Comparison of ENCODE assay signal across 8 cellular contexts in genomic region chr17:7035591-7036368, GRCh38. TPM values are rescaled to one million over a fixed set of nuclear protein-coding genes. Genes with fewer than 3 reads are reported as not detected.
A peak's percentile ranks its signal among the peaks of the same experiment; 100 is the strongest.
DNase-seq lines count a peak whose midpoint lies in the region; ATAC-seq and TF ChIP-seq lines count a peak whose summit lies in the region.

A gene with protein sequence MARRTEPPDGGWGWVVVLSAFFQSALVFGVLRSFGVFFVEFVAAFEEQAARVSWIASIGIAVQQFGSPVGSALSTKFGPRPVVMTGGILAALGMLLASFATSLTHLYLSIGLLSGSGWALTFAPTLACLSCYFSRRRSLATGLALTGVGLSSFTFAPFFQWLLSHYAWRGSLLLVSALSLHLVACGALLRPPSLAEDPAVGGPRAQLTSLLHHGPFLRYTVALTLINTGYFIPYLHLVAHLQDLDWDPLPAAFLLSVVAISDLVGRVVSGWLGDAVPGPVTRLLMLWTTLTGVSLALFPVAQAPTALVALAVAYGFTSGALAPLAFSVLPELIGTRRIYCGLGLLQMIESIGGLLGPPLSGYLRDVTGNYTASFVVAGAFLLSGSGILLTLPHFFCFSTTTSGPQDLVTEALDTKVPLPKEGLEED (plus strand): TSS chr17:7036015. CDS start chr17:7036383, 368 bp downstream.

- H3K23ac ChIP-seq in neuronal stem cell (ENCODE audit: low read depth, low read length, poor library complexity), result peak within 1 kb of the TSS; percentile 6

- peak within 1 kb of the TSS; percentile 96 for H2AFZ ChIP-seq in neuronal stem cell (ENCODE audit: low read length)

- peaks cover 1% of the 10 kb centered on the region for H3K79me1 ChIP-seq in neuronal stem cell (ENCODE audit: low read depth, low read length)

- no peak within 1 kb of the TSS for H2BK12ac ChIP-seq in neuronal stem cell (ENCODE audit: low read length)

- peak within 1 kb of the TSS; percentile 85 for H3K9ac ChIP-seq in SK-N-MC (ENCODE audit: insufficient read length)
- H3K9ac ChIP-seq in neuronal stem cell (ENCODE audit: low read depth, low read length, poor library complexity), result peak within 1 kb of the TSS; percentile 86

- H4K8ac ChIP-seq in neuronal stem cell (ENCODE audit: low read depth, low read length), result no peak within 1 kb of the TSS

- peaks cover 3% of the 10 kb centered on the region for H3K27me3 Mint-ChIP-seq in HFFc6 (ENCODE audit: insufficient read depth)
- peaks cover under 1% of the 10 kb centered on the region for H3K27me3 Mint-ChIP-seq in activated naive CD4-positive, alpha-beta T cell treated with anti-CD3 and anti-CD28 coated beads, Interleukin-2, amount 10 ng/mL, durations not matched to agents 7 days and 5 days

- no peaks in the 10 kb centered on the region for H3K36me3 Mint-ChIP-seq in HFFc6 (ENCODE audit: low read depth)
- H3K36me3 Mint-ChIP-seq in activated naive CD4-positive, alpha-beta T cell treated with anti-CD3 and anti-CD28 coated beads, Interleukin-2, amount 10 ng/mL, durations not matched to agents 7 days and 5 days, result peaks cover 23% of the 10 kb centered on the region

- peak within 1 kb of the TSS; percentile 98 for H3K18ac ChIP-seq in neuronal stem cell (ENCODE audit: low read length)

- peaks cover 1% of the 10 kb centered on the region for H3K36me3 ChIP-seq in GM06990 (ENCODE audit: control insufficient read depth, insufficient read depth, low read length)
- no peaks in the 10 kb centered on the region for H3K36me3 ChIP-seq in SK-N-MC (ENCODE audit: insufficient read depth, low read length)
- H3K36me3 ChIP-seq in gastroesophageal sphincter, result no peaks in the 10 kb centered on the region
- H3K36me3 ChIP-seq in neuronal stem cell (replicated peaks in 1 of 2; ENCODE audit: control insufficient read depth in 2 of 2, insufficient read depth in 2 of 2, low read length in 2 of 2), result no peaks in the 10 kb centered on the region

- peaks cover 12% of the 10 kb centered on the region for H3K4me1 Mint-ChIP-seq in HFFc6 (ENCODE audit: low read depth)
- peaks cover 67% of the 10 kb centered on the region for H3K4me1 Mint-ChIP-seq in activated naive CD4-positive, alpha-beta T cell treated with anti-CD3 and anti-CD28 coated beads, Interleukin-2, amount 10 ng/mL, durations not matched to agents 7 days and 5 days

- no peak within 1 kb of the TSS for H3K4ac ChIP-seq in neuronal stem cell (ENCODE audit: low read length)

- DNase-seq in GM06990 (ENCODE audit: extremely low read depth, insufficient read length), result peak; percentile 96
- peak; percentile 95 for DNase-seq in HFFc6
- peak; percentile 92 for DNase-seq in NAMALWA (ENCODE audit: low spot score)
- peak; percentile 65 for DNase-seq in SK-N-MC (ENCODE audit: low read depth, low spot score)
- DNase-seq in activated naive CD4-positive, alpha-beta T cell treated with anti-CD3 and anti-CD28 coated beads, Interleukin-2, amount 10 ng/mL, durations not matched to agents 7 days and 5 days, result peak; percentile 99
- DNase-seq in neuronal stem cell (ENCODE audit: low spot score), result peak; percentile 88
- DNase-seq in substantia nigra (lab: John Stamatoyannopoulos, UW), result peak in 48 of 49 donors; percentile 33 to 98 (median 80)

- no peaks in the 10 kb centered on the region for H3K9me3 Mint-ChIP-seq in HFFc6
- no peaks in the 10 kb centered on the region for H3K9me3 Mint-ChIP-seq in activated naive CD4-positive, alpha-beta T cell treated with anti-CD3 and anti-CD28 coated beads, Interleukin-2, amount 10 ng/mL, durations not matched to agents 7 days and 5 days

- H3K4me3 ChIP-seq in GM06990 (replicated peaks; ENCODE audit: low read depth, low read length) (peak within 1 kb of the TSS; percentile 67), SK-N-MC (peak within 1 kb of the TSS; percentile 94), gastroesophageal sphincter (peak within 1 kb of the TSS; percentile 35 to 58), neuronal stem cell (ENCODE audit: low read length in 2 of 2) (peak within 1 kb of the TSS; percentile 86 to 87)

- TF ChIP-seq CTCF in GM06990 (IDR thresholded peaks at IDR 0.05; ENCODE audit: insufficient read depth, low read length, poor library complexity, severe bottlenecking), result no peak
- no peak for TF ChIP-seq CTCF in HFFc6 (IDR thresholded peaks at IDR 0.05)
- TF ChIP-seq CTCF in gastroesophageal sphincter (IDR thresholded peaks at IDR 0.05), result no peak

- CTCF ChIA-PET in activated naive CD4-positive, alpha-beta T cell treated with anti-CD3 and anti-CD28 coated beads, Interleukin-2, amount 10 ng/mL, durations not matched to agents 7 days and 5 days (lab: Charles Lee), result interaction anchor here (1.0 to 1.3 kb wide), 5 partner anchors 10 to 125 kb away, joined by 3 to 6 read pairs (median 5); no protein-coding TSS in a partner anchor

- ATAC-seq in gastroesophageal sphincter, result peak; percentile 94

- no peak within 1 kb of the TSS for H3K14ac ChIP-seq in neuronal stem cell (ENCODE audit: low read length)

- no peak within 1 kb of the TSS for H2BK15ac ChIP-seq in neuronal stem cell (ENCODE audit: low read length)

- H3K27me3 ChIP-seq in GM06990 (replicated peaks; ENCODE audit: control insufficient read depth, insufficient read depth, low read length) (no peaks in the 10 kb centered on the region), gastroesophageal sphincter (peaks cover 22% of the 10 kb centered on the region), neuronal stem cell (ENCODE audit: control insufficient read depth in 3 of 3, insufficient read depth in 3 of 3, low read depth in 1 of 3, low read length in 3 of 3) (peaks cover 0 to 7% (median 0%) of the 10 kb centered on the region in 3 experiments)

- TF ChIP-seq POLR2A in gastroesophageal sphincter (IDR thresholded peaks at IDR 0.05), result peak in 1 of 2 donors; percentile 31

- WGBS in gastroesophageal sphincter (ENCODE audit: low coverage in 1 of 2), 2 donors, result 0% methylated on average over 9 of the region's 52 CpGs; no CpG with 5 or more reads in 1 of the 2 donors
- WGBS in neuronal stem cell (ENCODE audit: extremely low coverage in 2 of 2, insufficient read length in 2 of 2, insufficient replicate concordance in 1 of 2), 2 donors, result no CpG with 5 or more reads among the region's 52 CpGs

- peak within 1 kb of the TSS; percentile 1 for H2AK5ac ChIP-seq in neuronal stem cell (ENCODE audit: low read depth, low read length)

- peak within 1 kb of the TSS; percentile 60 for H3K4me2 ChIP-seq in neuronal stem cell (ENCODE audit: insufficient read depth, low read length, poor library complexity, severe bottlenecking)

- TF ChIP-seq EP300 in gastroesophageal sphincter (IDR thresholded peaks at IDR 0.05), result no peak

- H4K91ac ChIP-seq in neuronal stem cell (ENCODE audit: low read depth, low read length, poor library complexity), result no peak within 1 kb of the TSS

- H2BK5ac ChIP-seq in neuronal stem cell (ENCODE audit: low read length), result peak within 1 kb of the TSS; percentile 93

- peak within 1 kb of the TSS; percentile 77 for H3K27ac ChIP-seq in SK-N-MC
- H3K27ac ChIP-seq in gastroesophageal sphincter, result peak within 1 kb of the TSS in 3 of 4 donors; percentile 78 to 81 (median 78)
- H3K27ac ChIP-seq in neuronal stem cell (replicated peaks; ENCODE audit: low read length), result no peak within 1 kb of the TSS
- H3K27ac ChIP-seq in substantia nigra (ENCODE audit: low read depth, low read length, poor library complexity, severe bottlenecking), result peak within 1 kb of the TSS; percentile 75

- H3K4me3 Mint-ChIP-seq in HFFc6, result peak within 1 kb of the TSS; percentile 94
- peak within 1 kb of the TSS; percentile 84 for H3K4me3 Mint-ChIP-seq in activated naive CD4-positive, alpha-beta T cell treated with anti-CD3 and anti-CD28 coated beads, Interleukin-2, amount 10 ng/mL, durations not matched to agents 7 days and 5 days

- no peak within 1 kb of the TSS for H2BK120ac ChIP-seq in neuronal stem cell (ENCODE audit: low read depth, low read length)

- peaks cover 0 to 19% (median 13%) of the 10 kb centered on the region in 3 donors for H3K4me1 ChIP-seq in gastroesophageal sphincter
- H3K4me1 ChIP-seq in neuronal stem cell (ENCODE audit: control insufficient read depth in 2 of 2, insufficient read depth in 1 of 2, low read depth in 1 of 2, low read length in 2 of 2), result peaks cover 9 to 10% of the 10 kb centered on the region in 2 donors

- H3K9me3 ChIP-seq in SK-N-MC (ENCODE audit: low read depth, low read length), result no peaks in the 10 kb centered on the region
- H3K9me3 ChIP-seq in gastroesophageal sphincter, result no peaks in the 10 kb centered on the region
- H3K9me3 ChIP-seq in neuronal stem cell (replicated peaks in 1 of 2; ENCODE audit: control insufficient read depth in 2 of 2, insufficient read depth in 1 of 2, low read depth in 1 of 2, low read length in 2 of 2), result peaks cover 0 to 2% of the 10 kb centered on the region in 2 donors

- peak within 1 kb of the TSS; percentile 91 for H3K27ac Mint-ChIP-seq in HFFc6
- peak within 1 kb of the TSS; percentile 95 for H3K27ac Mint-ChIP-seq in activated naive CD4-positive, alpha-beta T cell treated with anti-CD3 and anti-CD28 coated beads, Interleukin-2, amount 10 ng/mL, durations not matched to agents 7 days and 5 days

RNA-seq across cellular contexts. Expression of the gene that starts here (rescaled TPM):
- 1 to 10 TPM; 1.6 to 3.4 (median 1.9) TPM for total RNA-seq in HFFc6 (2021; fragmentation: NEBNext Ultra II Directional; extraction: Animal tissue kit (Norgen Biotek cat#: 25700))
- total RNA-seq in gastroesophageal sphincter, result under 1 TPM in 3 of 4 donors, not detected in 1; 0.58 to 0.81 (median 0.72) TPM
- polyA plus RNA-seq in neuronal stem cell (2013, experiment 1 of 2), result 3.0 TPM
- 3.4 TPM for polyA plus RNA-seq in neuronal stem cell (2013, experiment 2 of 2)

Comparison
In these comparisons a context has a peak if more than half of its experiments do, and no peak if none do; other contexts are left out.
1. Peak in ATAC-seq, H3K4me3 ChIP-seq and H3K27ac ChIP-seq in gastroesophageal sphincter; RNA of the gene not detected or under 1 TPM.